Comparison of ENCODE assay signal across 31 cellular contexts in genomic region chr11:27004103-27004502, GRCh38. TPM values are rescaled to one million over a fixed set of nuclear protein-coding genes. Genes with fewer than 3 reads are reported as not detected.
"Had no signal": no experiment of that assay in that cellular context is flagged by ENCODE, and none has a peak within 500 bp of the region (broad histone marks: within the 10 kb centered on the region; RNA-seq: fewer than 3 reads in every experiment).

No MANE protein-coding gene starts in this region.

- DNase-seq: activated CD4-positive, alpha-beta T cell treated with anti-CD3 and anti-CD28 coated beads, Interleukin-2, amount 10 ng/mL, durations not matched to agents 24 days and 14 days; activated CD4-positive, alpha-beta T cell treated with anti-CD3 and anti-CD28 coated beads, Interleukin-2, amount 50 U/mL, for 4 hours; activated CD8-positive, alpha-beta T cell treated with anti-CD3 and anti-CD28 coated beads for 36 hours; activated effector memory CD4-positive, alpha-beta T cell treated with anti-CD3 and anti-CD28 coated beads, Interleukin-2, amount 50 U/mL, for 16 hours; activated naive CD4-positive, alpha-beta T cell; activated naive CD4-positive, alpha-beta T cell treated with anti-CD3 and anti-CD28 coated beads, Interleukin-2, amount 50 U/mL, for 16 hours; activated naive CD8-positive, alpha-beta T cell treated with anti-CD3 and anti-CD28 coated beads for 36 hours; activated T-cell treated with anti-CD3 and anti-CD28 coated beads, Interleukin-2, amount 50 U/mL, for 1 hour; activated T-cell treated with anti-CD3 and anti-CD28 coated beads, Interleukin-2, amount 50 U/mL, for 72 hours; amygdala; IMR-90; NCI-H1092 treated with DMSO at 0.1 percent for 48 hours; NCI-H1436; NCI-H1694; NCI-H2029; NCI-H2171 treated with DMSO at 0.1 percent for 48 hours; NCI-H2227 treated with DMSO at 0.1 percent for 48 hours; NCI-H774; PC-3; Peyer's patch; RPMI8226; SHP77 treated with DMSO at 0.1 percent for 48 hours; SK-N-SH had no signal

- H3K9me3 ChIP-seq: ascending aorta, Peyer's patch, SJSA1, SK-N-SH had no signal

- H3K4me1 ChIP-seq: Peyer's patch, SJSA1 had no signal

- H3K27ac ChIP-seq: ascending aorta, Peyer's patch, SJSA1 had no signal

- H3K36me3 ChIP-seq: ascending aorta, Peyer's patch, SJSA1 had no signal

- H3K27me3 ChIP-seq: ascending aorta, Peyer's patch, SJSA1 had no signal

- H3K4me3 ChIP-seq: ascending aorta, K562, Peyer's patch, SJSA1 had no signal

RNA-seq across cellular contexts. Expression of gene FIBIN, which starts 10.2 kb away (rescaled TPM):
- total RNA-seq: activated CD4-positive, alpha-beta T cell treated with anti-CD3 and anti-CD28 coated beads, Interleukin-2, amount 10 ng/mL, durations not matched to agents 24 days and 14 days; activated CD8-positive, alpha-beta memory T cell treated with anti-CD3 and anti-CD28 coated beads for 36 hours; activated CD8-positive, alpha-beta T cell treated with anti-CD3 and anti-CD28 coated beads for 36 hours; activated naive CD8-positive, alpha-beta T cell treated with anti-CD3 and anti-CD28 coated beads for 36 hours; activated T-cell treated with anti-CD3 and anti-CD28 coated beads, Interleukin-2, amount 50 U/mL, for 72 hours; activated T-helper 17 cell treated with anti-CD3 and anti-CD28 coated beads, Interleukin-2, amount 50 U/mL, for 72 hours; K562; NCI-H460; PC-3 had no signal
- polyA plus RNA-seq: K562 had no signal

RNA-seq across cellular contexts. Expression of gene BBOX1, which starts 36.5 kb away (rescaled TPM):
- total RNA-seq: activated CD4-positive, alpha-beta T cell treated with anti-CD3 and anti-CD28 coated beads, Interleukin-2, amount 10 ng/mL, durations not matched to agents 24 days and 14 days; activated CD8-positive, alpha-beta memory T cell treated with anti-CD3 and anti-CD28 coated beads for 36 hours; activated CD8-positive, alpha-beta T cell treated with anti-CD3 and anti-CD28 coated beads for 36 hours; activated naive CD8-positive, alpha-beta T cell treated with anti-CD3 and anti-CD28 coated beads for 36 hours; activated T-cell treated with anti-CD3 and anti-CD28 coated beads, Interleukin-2, amount 50 U/mL, for 72 hours; activated T-helper 17 cell treated with anti-CD3 and anti-CD28 coated beads, Interleukin-2, amount 50 U/mL, for 72 hours; ascending aorta; cardiac septum; IMR-90; K562; M059J; NCI-H460; PC-3; Peyer's patch; SJSA1 had no signal
- polyA plus RNA-seq: IMR-90, K562 had no signal
